In genomic region chr9:93346240-93347112, GRCh38 we compare ENCODE assay signal across 9 cellular contexts.
DNase-seq lines count a peak whose midpoint lies in the region; ATAC-seq, FAIRE-seq and TF ChIP-seq lines count a peak whose summit lies in the region.
"Had no signal": no experiment of that assay in that cellular context is flagged by ENCODE, and none has a peak within 500 bp of the region (broad histone marks: within the 10 kb centered on the region; RNA-seq: fewer than 3 reads in every experiment).

No MANE protein-coding gene starts in this region.

- H3K4me2 ChIP-seq in keratinocyte (ENCODE audit: control insufficient read depth, extremely low read depth, insufficient read depth, low read depth, low read length), result peak overlapping the region; percentile 16

- POLR2A ChIA-PET in GM10248 (lab: Yijun Ruan, JAX), result no interaction called here

- no peak for TF ChIP-seq CTCF in brain (conservative IDR thresholded peaks at IDR 0.05)
- no peak for TF ChIP-seq CTCF in keratinocyte (optimal IDR thresholded peaks at IDR 0.05 in 1 of 3, IDR thresholded peaks at IDR 0.05 in 1 of 3, conservative IDR thresholded peaks at IDR 0.05 in 1 of 3; ENCODE audit: extremely low read depth in 1 of 3, insufficient read depth in 2 of 3, low read length in 3 of 3)
- TF ChIP-seq CTCF in GM10248 (IDR thresholded peaks at IDR 0.05; ENCODE audit: control extremely low read depth, extremely low read depth, low read depth, missing control alignments), result no peak

- dilution Hi-C loops in keratinocyte (cut with MboI; ENCODE audit: extremely low pct_ligation_motif_present, low sequenced_read_pairs), result no loop called here

- peaks cover 29% of the 10 kb centered on the region for H3K27me3 ChIP-seq in keratinocyte (ENCODE audit: control insufficient read depth, extremely low read depth, insufficient read depth, low read length)
- peaks cover 0 to 9% of the 10 kb centered on the region in 2 donors for H3K27me3 ChIP-seq in small intestine (ENCODE audit: control insufficient read depth in 2 of 2, insufficient read depth in 2 of 2, low read length in 2 of 2)
- H3K27me3 ChIP-seq: SJCRH30 had no signal

- H3K4me1 ChIP-seq in keratinocyte (ENCODE audit: control insufficient read depth, extremely low read depth, insufficient read depth, low read length) (no peaks in the 10 kb centered on the region), small intestine (ENCODE audit: control insufficient read depth in 2 of 2, insufficient read depth in 1 of 2, low read depth in 1 of 2, low read length in 1 of 2) (no peaks in the 10 kb centered on the region)
- H3K4me1 ChIP-seq: SJCRH30 had no signal

- CTCF ChIA-PET in GM10248 (lab: Yijun Ruan, JAX), result interaction anchor here (1.0 kb wide), 1 partner anchor 13 kb away, joined by 3 read pairs; no protein-coding TSS in a partner anchor

- H3K36me3 Mint-ChIP-seq in brain, result no peaks in the 10 kb centered on the region

- H3K27ac ChIP-seq in keratinocyte (ENCODE audit: control insufficient read depth, insufficient read depth, low read length) (no peak overlapping the region), skin epidermis (peak overlapping the region in 1 of 21 experiments; percentile 52), small intestine (ENCODE audit: low read depth in 1 of 2, low read length in 1 of 2) (no peak overlapping the region)
- H3K27ac ChIP-seq: SJCRH30 had no signal

- H3K4me1 Mint-ChIP-seq in brain, result peaks cover 23% of the 10 kb centered on the region

- FAIRE-seq in keratinocyte (lab: Jason Lieb, UNC), result no peak
- FAIRE-seq in small intestine (lab: Jason Lieb, UNC), result no peak

- peak; percentile 49 for DNase-seq in NCI-H2227 (lab: John Stamatoyannopoulos, UW; ENCODE audit: unreplicated experiment)
- DNase-seq in keratinocyte (ENCODE audit: low read depth, low spot score), result no peak
- no peak for DNase-seq in small intestine
- DNase-seq in GM10248 (ENCODE audit: extremely low spot score), result no peak
- no peak for DNase-seq in NOMO-1 treated with dmso at 0.1 percent for 144 hours (lab: John Stamatoyannopoulos, UW; ENCODE audit: unreplicated experiment)
- DNase-seq: SJCRH30 had no signal

- peak overlapping the region; percentile 9 for H2AFZ ChIP-seq in keratinocyte (ENCODE audit: control insufficient read depth, low read length)

- peak overlapping the region in 1 of 3 experiments; percentile 20 for H3K4me3 ChIP-seq in keratinocyte (ENCODE audit: control insufficient read depth in 2 of 3, extremely low read depth in 1 of 3, insufficient read depth in 2 of 3, low read depth in 1 of 3, low read length in 3 of 3)
- H3K4me3 ChIP-seq in skin epidermis, result peak overlapping the region; percentile 4 to 36 (median 20)
- H3K4me3 ChIP-seq in small intestine (ENCODE audit: low read depth in 1 of 2, low read length in 2 of 2), result peak overlapping the region in 1 of 2 donors; percentile 33
- H3K4me3 ChIP-seq: SJCRH30 had no signal

- H3K27ac Mint-ChIP-seq in brain, result peak overlapping the region in 2 of 5 experiments; percentile 30 to 70

- H3K27me3 Mint-ChIP-seq in brain, result peaks cover 33% of the 10 kb centered on the region

- H3K9me3 Mint-ChIP-seq in brain, result peaks cover 0 to 13% (median 0%) of the 10 kb centered on the region in 5 experiments

- H4K20me1 ChIP-seq in keratinocyte (ENCODE audit: control insufficient read depth, extremely low read depth, insufficient read depth, low read length), result no peaks in the 10 kb centered on the region

- no peaks in the 10 kb centered on the region for H3K79me2 ChIP-seq in keratinocyte (ENCODE audit: control insufficient read depth, insufficient read depth, low read length)

- 12 to 25% (median 15%) methylated on average over 55 to 64 of the region's 64 CpGs for WGBS in small intestine, 3 donors

- H3K36me3 ChIP-seq in keratinocyte (ENCODE audit: control insufficient read depth in 2 of 2, extremely low read depth in 1 of 2, insufficient read depth in 2 of 2, low read length in 2 of 2) (no peaks in the 10 kb centered on the region), small intestine (ENCODE audit: control insufficient read depth in 2 of 2, insufficient read depth in 2 of 2, low read length in 2 of 2) (no peaks in the 10 kb centered on the region)
- H3K36me3 ChIP-seq: SJCRH30 had no signal

- ATAC-seq in HG03196 (IDR thresholded peaks at IDR 0.05; ENCODE audit: unreplicated experiment), result no peak

- no peak overlapping the region for H3K9ac ChIP-seq in keratinocyte (ENCODE audit: control insufficient read depth, extremely low read depth, insufficient read depth, low read length)

- H3K9me1 ChIP-seq in keratinocyte (ENCODE audit: control insufficient read depth, extremely low read depth, insufficient read depth, low read length), result no peaks in the 10 kb centered on the region

- H3K9me3 ChIP-seq in keratinocyte (ENCODE audit: control insufficient read depth, low read depth, low read length) (no peaks in the 10 kb centered on the region), small intestine (ENCODE audit: control insufficient read depth, low read depth) (no peaks in the 10 kb centered on the region)
- H3K9me3 ChIP-seq: SJCRH30 had no signal

- H3K4me3 Mint-ChIP-seq in brain, result peak overlapping the region; percentile 74 to 86 (median 83)
